29 cellular contexts compared by ENCODE assay signal in genomic region chr16:50644245-50644644, GRCh38. TPM values are rescaled to one million over a fixed set of nuclear protein-coding genes. Genes with fewer than 3 reads are reported as not detected.
"Had no signal": no experiment of that assay in that cellular context is flagged by ENCODE, and none has a peak within 500 bp of the region (broad histone marks: within the 10 kb centered on the region; RNA-seq: fewer than 3 reads in every experiment).

No MANE protein-coding gene starts in this region.

- DNase-seq: nephron progenitor cell; retina; spleen; stimulated activated CD4-positive, alpha-beta T cell treated with anti-CD3 and anti-CD28 coated beads, Interleukin-12 subunit alpha, Interleukin-12 subunit beta, amount 100 ng/mL, for 4 hours; stimulated activated CD4-positive, alpha-beta T cell treated with anti-CD3 and anti-CD28 coated beads, Interleukin-2, amount 100 ng/mL, for 48 hours; stimulated activated naive CD4-positive, alpha-beta T cell treated with Interleukin-2 at 50 U/mL for 16 hours; upper lobe of left lung had no signal

- ATAC-seq: natural killer cell treated with Interleukin-12 subunit alpha and Interleukin-12 subunit beta and Interleukin-15 and Interleukin-18, amount 100 ng/mL, for 72 hours had no signal

- H3K36me3 ChIP-seq: neutrophil, pancreas, prostate gland, right atrium auricular region, spleen, thoracic aorta, thyroid gland, upper lobe of left lung, vagina had no signal

- H3K27ac ChIP-seq: neutrophil, pancreas, prostate gland, right atrium auricular region, skin epidermis, spleen, stomach, thoracic aorta, thyroid gland, tibial nerve, upper lobe of left lung, vagina had no signal

- H3K36me3 Mint-ChIP-seq: naive B cell; naive thymus-derived CD8-positive, alpha-beta T cell; natural killer cell treated with Interleukin-12 subunit alpha and Interleukin-12 subunit beta and Interleukin-15 and Interleukin-18, amount 100 ng/mL, for 72 hours; stimulated activated effector memory CD8-positive, alpha-beta T cell treated with anti-CD3 and anti-CD28 coated beads, Interleukin-12 subunit alpha, Interleukin-12 subunit beta, amount 100 ng/mL, for 72 hours had no signal

- H3K4me3 Mint-ChIP-seq: naive B cell; naive thymus-derived CD8-positive, alpha-beta T cell; natural killer cell treated with Interleukin-12 subunit alpha and Interleukin-12 subunit beta and Interleukin-15 and Interleukin-18, amount 100 ng/mL, for 72 hours; stimulated activated effector memory CD8-positive, alpha-beta T cell treated with anti-CD3 and anti-CD28 coated beads, Interleukin-12 subunit alpha, Interleukin-12 subunit beta, amount 100 ng/mL, for 72 hours; stimulated activated naive B cell treated with anti-CD40 and anti-IgM and Interleukin-4, amounts not matched to agents 10 μg/mL and 1 μg/mL and 100 μg/mL, for 72 hours; stimulated activated naive CD8-positive, alpha-beta T cell treated with anti-CD3 and anti-CD28 coated beads, Interleukin-15, Interleukin-2, amounts not matched to agents 100 ng/mL and 50 ng/mL, for 24 hours had no signal

- H3K4me1 ChIP-seq: pancreas, prostate gland, right atrium auricular region, spleen, thyroid gland, vagina had no signal

- H3K4me2 ChIP-seq: smooth muscle cell had no signal

- H3K27me3 Mint-ChIP-seq: naive thymus-derived CD8-positive, alpha-beta T cell; stimulated activated naive CD8-positive, alpha-beta T cell treated with anti-CD3 and anti-CD28 coated beads, Interleukin-15, Interleukin-2, amounts not matched to agents 100 ng/mL and 50 ng/mL, for 24 hours had no signal

- H3K4me3 ChIP-seq: pancreas, prostate gland, right atrium auricular region, skin epidermis, smooth muscle cell, spleen, stomach, thoracic aorta, thyroid gland, tibial nerve, upper lobe of left lung, vagina had no signal

- H3K27me3 ChIP-seq: neutrophil, pancreas, right atrium auricular region, stomach, thyroid gland, tibial nerve, upper lobe of left lung, vagina had no signal

- FAIRE-seq: pancreas, urothelium cell line had no signal

- H3K9me3 ChIP-seq: neutrophil, pancreas, prostate gland, right atrium auricular region, spleen, stomach, thoracic aorta, thyroid gland, tibial nerve, upper lobe of left lung, vagina had no signal

- H3K9me3 Mint-ChIP-seq: naive B cell; naive thymus-derived CD8-positive, alpha-beta T cell; natural killer cell treated with Interleukin-12 subunit alpha and Interleukin-12 subunit beta and Interleukin-15 and Interleukin-18, amount 100 ng/mL, for 72 hours; nephron progenitor cell; neural crest cell; stimulated activated effector memory CD8-positive, alpha-beta T cell treated with anti-CD3 and anti-CD28 coated beads, Interleukin-12 subunit alpha, Interleukin-12 subunit beta, amount 100 ng/mL, for 72 hours; stimulated activated naive B cell treated with anti-CD40 and anti-IgM and Interleukin-4, amounts not matched to agents 10 μg/mL and 1 μg/mL and 100 μg/mL, for 72 hours; stimulated activated naive CD8-positive, alpha-beta T cell treated with anti-CD3 and anti-CD28 coated beads, Interleukin-15, Interleukin-2, amounts not matched to agents 100 ng/mL and 50 ng/mL, for 24 hours had no signal

- H3K27ac Mint-ChIP-seq: natural killer cell treated with Interleukin-12 subunit alpha and Interleukin-12 subunit beta and Interleukin-15 and Interleukin-18, amount 100 ng/mL, for 72 hours; stimulated activated naive CD8-positive, alpha-beta T cell treated with anti-CD3 and anti-CD28 coated beads, Interleukin-15, Interleukin-2, amounts not matched to agents 100 ng/mL and 50 ng/mL, for 24 hours had no signal

RNA-seq across cellular contexts. Expression of gene SNX20, which starts 36.9 kb away (rescaled TPM):
- total RNA-seq: neural crest cell, osteocyte, pulmonary artery endothelial cell, smooth muscle cell, temporal lobe had no signal
- polyA plus RNA-seq: smooth muscle cell had no signal

RNA-seq across cellular contexts. Expression of gene NOD2, which starts 49.2 kb away (rescaled TPM):
- total RNA-seq: osteocyte had no signal
- polyA plus RNA-seq: smooth muscle cell had no signal
